11 cellular contexts compared by ENCODE assay signal in the genomic region with DNA sequence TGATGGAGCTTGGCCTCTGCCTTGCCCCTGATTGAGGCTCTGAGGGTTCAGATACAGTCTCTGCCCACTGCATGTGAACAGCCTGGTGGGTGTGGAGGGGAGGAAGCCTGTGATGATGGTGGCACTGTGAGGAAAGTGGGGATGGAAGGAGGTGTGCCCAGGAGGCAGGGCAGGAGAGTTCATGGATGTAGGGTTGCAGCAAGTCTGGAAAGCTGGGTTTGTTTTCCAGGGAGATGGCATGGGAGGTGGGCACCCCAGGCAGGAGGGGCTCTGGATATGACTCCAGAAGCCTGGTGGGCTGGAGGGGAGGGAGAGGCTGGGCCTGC.
A peak's percentile ranks its signal among the peaks of the same experiment; 100 is the strongest.
DNase-seq lines count a peak whose midpoint lies in the region; ATAC-seq lines count a peak whose summit lies in the region.
"Had no signal": no experiment of that assay in that cellular context is flagged by ENCODE, and none has a peak within 500 bp of the region (broad histone marks: within the 10 kb centered on the region; RNA-seq: fewer than 3 reads in every experiment).

No MANE protein-coding gene starts in this region.

- no peaks in the 10 kb centered on the region for H3K9me3 ChIP-seq in adipocyte (ENCODE audit: control insufficient read depth, low read length)
- no peaks in the 10 kb centered on the region for H3K9me3 ChIP-seq in mesenchymal stem cell (ENCODE audit: control insufficient read depth, low read length)

- DNase-seq in activated CD4-positive, alpha-beta T cell treated with anti-CD3 and anti-CD28 coated beads for 36 hours, result no peak
- no peak for DNase-seq in activated CD4-positive, alpha-beta T cell treated with anti-CD3 and anti-CD28 coated beads, Interleukin-2, amount 50 U/mL, for 48 hours
- DNase-seq in adipocyte (ENCODE audit: low read depth) (no peak), mesenchymal stem cell (no peak), NCI-H187 (lab: John Stamatoyannopoulos, UW) (no peak), left lobe of liver (ENCODE audit: low spot score) (no peak)
- DNase-seq in stimulated activated effector memory CD8-positive, alpha-beta T cell treated with anti-CD3 and anti-CD28 coated beads, Interleukin-12 subunit alpha, Interleukin-12 subunit beta, amount 100 ng/mL, for 72 hours (ENCODE audit: low spot score in 2 of 2), result no peak
- DNase-seq: NCI-H510A had no signal

- peak overlapping the region; percentile 3 for H2AK5ac ChIP-seq in mesenchymal stem cell (ENCODE audit: low read length, severe bottlenecking)

- peaks cover 15% of the 10 kb centered on the region for H3K4me1 Mint-ChIP-seq in activated CD4-positive, alpha-beta T cell treated with anti-CD3 and anti-CD28 coated beads for 36 hours
- H3K4me1 Mint-ChIP-seq in stimulated activated effector memory CD8-positive, alpha-beta T cell treated with anti-CD3 and anti-CD28 coated beads, Interleukin-12 subunit alpha, Interleukin-12 subunit beta, amount 100 ng/mL, for 72 hours, result peaks cover 24% of the 10 kb centered on the region

- peak overlapping the region; percentile 14 for H3K27ac Mint-ChIP-seq in activated CD4-positive, alpha-beta T cell treated with anti-CD3 and anti-CD28 coated beads for 36 hours
- H3K27ac Mint-ChIP-seq in stimulated activated effector memory CD8-positive, alpha-beta T cell treated with anti-CD3 and anti-CD28 coated beads, Interleukin-12 subunit alpha, Interleukin-12 subunit beta, amount 100 ng/mL, for 72 hours, result peak overlapping the region; percentile 12
- H3K27ac Mint-ChIP-seq: H9 had no signal

- no peak overlapping the region for H3K4me3 Mint-ChIP-seq in activated CD4-positive, alpha-beta T cell treated with anti-CD3 and anti-CD28 coated beads for 36 hours
- no peak overlapping the region for H3K4me3 Mint-ChIP-seq in stimulated activated effector memory CD8-positive, alpha-beta T cell treated with anti-CD3 and anti-CD28 coated beads, Interleukin-12 subunit alpha, Interleukin-12 subunit beta, amount 100 ng/mL, for 72 hours
- H3K4me3 Mint-ChIP-seq: H9 had no signal

- H3K4me1 ChIP-seq in adipocyte (ENCODE audit: control insufficient read depth, insufficient read depth, low read length) (peaks cover 41% of the 10 kb centered on the region), mesenchymal stem cell (ENCODE audit: control insufficient read depth, insufficient read depth, low read depth, low read length) (peaks cover 31% of the 10 kb centered on the region)

- H3K9me3 Mint-ChIP-seq in activated CD4-positive, alpha-beta T cell treated with anti-CD3 and anti-CD28 coated beads for 36 hours (ENCODE audit: low read depth), result no peaks in the 10 kb centered on the region
- no peaks in the 10 kb centered on the region for H3K9me3 Mint-ChIP-seq in stimulated activated effector memory CD8-positive, alpha-beta T cell treated with anti-CD3 and anti-CD28 coated beads, Interleukin-12 subunit alpha, Interleukin-12 subunit beta, amount 100 ng/mL, for 72 hours
- H3K9me3 Mint-ChIP-seq: H9 had no signal

- H2AFZ ChIP-seq in mesenchymal stem cell (ENCODE audit: low read depth, low read length), result no peak overlapping the region

- H3K4me3 ChIP-seq in adipocyte (ENCODE audit: low read length), result no peak overlapping the region
- H3K4me3 ChIP-seq in mesenchymal stem cell (ENCODE audit: insufficient read depth in 1 of 2, low read depth in 1 of 2, low read length in 2 of 2), result no peak overlapping the region

- H3K27me3 Mint-ChIP-seq in activated CD4-positive, alpha-beta T cell treated with anti-CD3 and anti-CD28 coated beads for 36 hours, result no peaks in the 10 kb centered on the region

- H3K14ac ChIP-seq in mesenchymal stem cell (ENCODE audit: low read length in 2 of 2), result peak overlapping the region in 1 of 2 experiments; percentile 5

- H2BK5ac ChIP-seq in mesenchymal stem cell (ENCODE audit: low read depth, low read length, poor library complexity, severe bottlenecking), result no peak overlapping the region

- peak overlapping the region; percentile 29 to 37 for H2BK12ac ChIP-seq in mesenchymal stem cell (ENCODE audit: low read length in 2 of 2)

- H3K79me1 ChIP-seq in mesenchymal stem cell (replicated peaks; ENCODE audit: low read length, poor library complexity, severe bottlenecking), result peaks cover 10% of the 10 kb centered on the region

- POLR2A ChIA-PET in activated CD4-positive, alpha-beta T cell treated with anti-CD3 and anti-CD28 coated beads for 36 hours (lab: Charles Lee), result no interaction called here

- H3K23ac ChIP-seq in mesenchymal stem cell (ENCODE audit: low read length in 2 of 2), result no peak overlapping the region

- CTCF ChIA-PET in activated CD4-positive, alpha-beta T cell treated with anti-CD3 and anti-CD28 coated beads for 36 hours (lab: Charles Lee), result interaction anchor here (0.6 to 7.8 kb wide), 44 partner anchors 10 to 1857 kb away, joined by 3 to 131 read pairs (median 5); a partner anchor contains a TSS

- no peak for ATAC-seq in activated CD4-positive, alpha-beta T cell treated with anti-CD3 and anti-CD28 coated beads for 36 hours
- ATAC-seq in stimulated activated effector memory CD8-positive, alpha-beta T cell treated with anti-CD3 and anti-CD28 coated beads, Interleukin-12 subunit alpha, Interleukin-12 subunit beta, amount 100 ng/mL, for 72 hours, result no peak
- ATAC-seq in GM18498 (IDR thresholded peaks at IDR 0.05; ENCODE audit: unreplicated experiment) (no peak), left lobe of liver (no peak)

- H3K27me3 ChIP-seq in adipocyte (replicated peaks; ENCODE audit: control insufficient read depth, insufficient read depth, low read length) (no peaks in the 10 kb centered on the region), mesenchymal stem cell (ENCODE audit: control insufficient read depth in 1 of 2, insufficient read depth in 1 of 2, low read length in 2 of 2) (no peaks in the 10 kb centered on the region)

- peak overlapping the region; percentile 3 for H3K9ac ChIP-seq in adipocyte (ENCODE audit: low read length)
- no peak overlapping the region for H3K9ac ChIP-seq in mesenchymal stem cell (ENCODE audit: low read length)

- no peak overlapping the region for H3K4ac ChIP-seq in mesenchymal stem cell (ENCODE audit: low read depth in 1 of 2, low read length in 2 of 2)

- H3K18ac ChIP-seq in mesenchymal stem cell (ENCODE audit: low read depth in 1 of 2, low read length in 2 of 2), result no peak overlapping the region

- H2BK15ac ChIP-seq in mesenchymal stem cell (ENCODE audit: low read depth, poor library complexity, severe bottlenecking), result peak overlapping the region; percentile 38

- H2BK120ac ChIP-seq in mesenchymal stem cell (ENCODE audit: low read depth, low read length), result no peak overlapping the region

- H3K36me3 ChIP-seq in adipocyte (ENCODE audit: control insufficient read depth, insufficient read depth, low read length, severe bottlenecking) (no peaks in the 10 kb centered on the region), mesenchymal stem cell (ENCODE audit: control insufficient read depth in 1 of 2, insufficient read depth in 2 of 2, low read depth in 1 of 2, low read length in 2 of 2) (no peaks in the 10 kb centered on the region)

- H4K91ac ChIP-seq in mesenchymal stem cell (ENCODE audit: low read length), result no peak overlapping the region

- H3K4me2 ChIP-seq in mesenchymal stem cell (ENCODE audit: low read length, poor library complexity, severe bottlenecking), result no peak overlapping the region

- no peak overlapping the region for H4K8ac ChIP-seq in mesenchymal stem cell (ENCODE audit: low read length)

- no peak overlapping the region for H3K27ac ChIP-seq in mesenchymal stem cell (ENCODE audit: low read length, poor library complexity, severe bottlenecking)
- H3K27ac ChIP-seq: 22Rv1 had no signal

- intact Hi-C loops in activated CD4-positive, alpha-beta T cell treated with anti-CD3 and anti-CD28 coated beads for 36 hours (cut with DNase I, micrococcal nuclease), result loop anchor here (1.0 to 5.0 kb wide), 2 partner anchors 175 to 188 kb away; no protein-coding TSS in a partner anchor

- peaks cover 5% of the 10 kb centered on the region for H3K36me3 Mint-ChIP-seq in activated CD4-positive, alpha-beta T cell treated with anti-CD3 and anti-CD28 coated beads for 36 hours (ENCODE audit: low read depth)
- peaks cover 13% of the 10 kb centered on the region for H3K36me3 Mint-ChIP-seq in stimulated activated effector memory CD8-positive, alpha-beta T cell treated with anti-CD3 and anti-CD28 coated beads, Interleukin-12 subunit alpha, Interleukin-12 subunit beta, amount 100 ng/mL, for 72 hours
